In the genomic region with DNA sequence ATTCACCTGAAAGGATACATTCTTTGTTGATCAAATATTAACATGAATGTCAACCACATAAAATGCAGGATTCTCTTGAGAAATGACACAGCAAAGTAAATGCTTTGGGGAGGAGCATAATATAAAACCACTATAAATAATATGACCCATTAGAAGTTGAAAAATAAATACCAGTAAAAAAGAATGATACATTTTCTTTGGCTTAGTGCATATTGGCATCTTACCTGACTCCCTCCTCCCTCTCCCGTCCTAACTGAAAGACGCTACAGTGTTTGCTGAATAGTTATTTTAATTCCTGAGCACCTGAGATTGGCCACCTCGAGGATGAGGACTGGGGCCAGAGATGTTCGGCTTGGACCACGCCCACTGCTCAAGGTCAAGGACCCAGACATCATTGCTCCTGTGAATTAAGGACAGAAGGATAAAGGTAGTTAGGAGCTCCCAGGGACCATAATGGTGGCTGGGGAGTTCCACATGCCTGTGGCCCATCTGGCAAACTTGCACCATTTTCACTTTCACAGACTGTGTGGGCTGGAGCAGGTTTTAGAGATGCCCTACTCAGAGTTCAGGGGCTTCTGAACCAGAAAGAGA, we compare ENCODE assay signal across 1 cellular context.
TF ChIP-seq lines count a peak whose summit lies in the region.

No MANE protein-coding gene starts in this region.

TF ChIP-seq in GM23338, 12 proteins besides CTCF, POLR2A, EP300 and RAD21 (continued from another document):
- TF ChIP-seq, protein P1, sequence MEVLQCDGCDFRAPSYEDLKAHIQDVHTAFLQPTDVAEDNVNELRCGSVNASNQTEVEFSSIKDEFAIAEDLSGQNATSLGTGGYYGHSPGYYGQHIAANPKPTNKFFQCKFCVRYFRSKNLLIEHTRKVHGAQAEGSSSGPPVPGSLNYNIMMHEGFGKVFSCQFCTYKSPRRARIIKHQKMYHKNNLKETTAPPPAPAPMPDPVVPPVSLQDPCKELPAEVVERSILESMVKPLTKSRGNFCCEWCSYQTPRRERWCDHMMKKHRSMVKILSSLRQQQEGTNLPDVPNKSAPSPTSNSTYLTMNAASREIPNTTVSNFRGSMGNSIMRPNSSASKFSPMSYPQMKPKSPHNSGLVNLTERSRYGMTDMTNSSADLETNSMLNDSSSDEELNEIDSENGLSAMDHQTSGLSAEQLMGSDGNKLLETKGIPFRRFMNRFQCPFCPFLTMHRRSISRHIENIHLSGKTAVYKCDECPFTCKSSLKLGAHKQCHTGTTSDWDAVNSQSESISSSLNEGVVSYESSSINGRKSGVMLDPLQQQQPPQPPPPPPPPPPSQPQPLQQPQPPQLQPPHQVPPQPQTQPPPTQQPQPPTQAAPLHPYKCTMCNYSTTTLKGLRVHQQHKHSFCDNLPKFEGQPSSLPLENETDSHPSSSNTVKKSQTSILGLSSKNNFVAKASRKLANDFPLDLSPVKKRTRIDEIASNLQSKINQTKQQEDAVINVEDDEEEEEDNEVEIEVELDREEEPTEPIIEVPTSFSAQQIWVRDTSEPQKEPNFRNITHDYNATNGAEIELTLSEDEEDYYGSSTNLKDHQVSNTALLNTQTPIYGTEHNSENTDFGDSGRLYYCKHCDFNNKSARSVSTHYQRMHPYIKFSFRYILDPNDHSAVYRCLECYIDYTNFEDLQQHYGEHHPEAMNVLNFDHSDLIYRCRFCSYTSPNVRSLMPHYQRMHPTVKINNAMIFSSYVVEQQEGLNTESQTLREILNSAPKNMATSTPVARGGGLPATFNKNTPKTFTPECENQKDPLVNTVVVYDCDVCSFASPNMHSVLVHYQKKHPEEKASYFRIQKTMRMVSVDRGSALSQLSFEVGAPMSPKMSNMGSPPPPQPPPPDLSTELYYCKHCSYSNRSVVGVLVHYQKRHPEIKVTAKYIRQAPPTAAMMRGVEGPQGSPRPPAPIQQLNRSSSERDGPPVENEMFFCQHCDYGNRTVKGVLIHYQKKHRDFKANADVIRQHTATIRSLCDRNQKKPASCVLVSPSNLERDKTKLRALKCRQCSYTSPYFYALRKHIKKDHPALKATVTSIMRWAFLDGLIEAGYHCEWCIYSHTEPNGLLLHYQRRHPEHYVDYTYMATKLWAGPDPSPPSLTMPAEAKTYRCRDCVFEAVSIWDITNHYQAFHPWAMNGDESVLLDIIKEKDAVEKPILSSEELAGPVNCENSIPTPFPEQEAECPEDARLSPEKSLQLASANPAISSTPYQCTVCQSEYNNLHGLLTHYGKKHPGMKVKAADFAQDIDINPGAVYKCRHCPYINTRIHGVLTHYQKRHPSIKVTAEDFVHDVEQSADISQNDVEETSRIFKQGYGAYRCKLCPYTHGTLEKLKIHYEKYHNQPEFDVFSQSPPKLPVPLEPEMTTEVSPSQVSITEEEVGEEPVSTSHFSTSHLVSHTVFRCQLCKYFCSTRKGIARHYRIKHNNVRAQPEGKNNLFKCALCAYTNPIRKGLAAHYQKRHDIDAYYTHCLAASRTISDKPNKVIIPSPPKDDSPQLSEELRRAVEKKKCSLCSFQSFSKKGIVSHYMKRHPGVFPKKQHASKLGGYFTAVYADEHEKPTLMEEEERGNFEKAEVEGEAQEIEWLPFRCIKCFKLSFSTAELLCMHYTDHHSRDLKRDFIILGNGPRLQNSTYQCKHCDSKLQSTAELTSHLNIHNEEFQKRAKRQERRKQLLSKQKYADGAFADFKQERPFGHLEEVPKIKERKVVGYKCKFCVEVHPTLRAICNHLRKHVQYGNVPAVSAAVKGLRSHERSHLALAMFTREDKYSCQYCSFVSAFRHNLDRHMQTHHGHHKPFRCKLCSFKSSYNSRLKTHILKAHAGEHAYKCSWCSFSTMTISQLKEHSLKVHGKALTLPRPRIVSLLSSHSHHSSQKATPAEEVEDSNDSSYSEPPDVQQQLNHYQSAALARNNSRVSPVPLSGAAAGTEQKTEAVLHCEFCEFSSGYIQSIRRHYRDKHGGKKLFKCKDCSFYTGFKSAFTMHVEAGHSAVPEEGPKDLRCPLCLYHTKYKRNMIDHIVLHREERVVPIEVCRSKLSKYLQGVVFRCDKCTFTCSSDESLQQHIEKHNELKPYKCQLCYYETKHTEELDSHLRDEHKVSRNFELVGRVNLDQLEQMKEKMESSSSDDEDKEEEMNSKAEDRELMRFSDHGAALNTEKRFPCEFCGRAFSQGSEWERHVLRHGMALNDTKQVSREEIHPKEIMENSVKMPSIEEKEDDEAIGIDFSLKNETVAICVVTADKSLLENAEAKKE (CRISPR knock-in tag; IDR thresholded peaks at IDR 0.05): no peak
- TF ChIP-seq JUNB (IDR thresholded peaks at IDR 0.05; ENCODE audit: unreplicated experiment) (no peak), ZNF331 (CRISPR knock-in tag; IDR thresholded peaks at IDR 0.05; ENCODE audit: low read depth) (no peak), POLR2AphosphoS5 (IDR thresholded peaks at IDR 0.05; ENCODE audit: low read depth) (no peak), NANOG (IDR thresholded peaks at IDR 0.05; ENCODE audit: borderline replicate concordance) (no peak), EZH2 (IDR thresholded peaks at IDR 0.05; ENCODE audit: low read depth, unreplicated experiment) (no peak), STAT1 (IDR thresholded peaks at IDR 0.05; ENCODE audit: unreplicated experiment) (no peak), CREB1 (CRISPR knock-in tag; IDR thresholded peaks at IDR 0.05; ENCODE audit: low read depth) (no peak), ZNF114 (CRISPR knock-in tag; IDR thresholded peaks at IDR 0.05) (no peak)
- TF ChIP-seq, protein P2, sequence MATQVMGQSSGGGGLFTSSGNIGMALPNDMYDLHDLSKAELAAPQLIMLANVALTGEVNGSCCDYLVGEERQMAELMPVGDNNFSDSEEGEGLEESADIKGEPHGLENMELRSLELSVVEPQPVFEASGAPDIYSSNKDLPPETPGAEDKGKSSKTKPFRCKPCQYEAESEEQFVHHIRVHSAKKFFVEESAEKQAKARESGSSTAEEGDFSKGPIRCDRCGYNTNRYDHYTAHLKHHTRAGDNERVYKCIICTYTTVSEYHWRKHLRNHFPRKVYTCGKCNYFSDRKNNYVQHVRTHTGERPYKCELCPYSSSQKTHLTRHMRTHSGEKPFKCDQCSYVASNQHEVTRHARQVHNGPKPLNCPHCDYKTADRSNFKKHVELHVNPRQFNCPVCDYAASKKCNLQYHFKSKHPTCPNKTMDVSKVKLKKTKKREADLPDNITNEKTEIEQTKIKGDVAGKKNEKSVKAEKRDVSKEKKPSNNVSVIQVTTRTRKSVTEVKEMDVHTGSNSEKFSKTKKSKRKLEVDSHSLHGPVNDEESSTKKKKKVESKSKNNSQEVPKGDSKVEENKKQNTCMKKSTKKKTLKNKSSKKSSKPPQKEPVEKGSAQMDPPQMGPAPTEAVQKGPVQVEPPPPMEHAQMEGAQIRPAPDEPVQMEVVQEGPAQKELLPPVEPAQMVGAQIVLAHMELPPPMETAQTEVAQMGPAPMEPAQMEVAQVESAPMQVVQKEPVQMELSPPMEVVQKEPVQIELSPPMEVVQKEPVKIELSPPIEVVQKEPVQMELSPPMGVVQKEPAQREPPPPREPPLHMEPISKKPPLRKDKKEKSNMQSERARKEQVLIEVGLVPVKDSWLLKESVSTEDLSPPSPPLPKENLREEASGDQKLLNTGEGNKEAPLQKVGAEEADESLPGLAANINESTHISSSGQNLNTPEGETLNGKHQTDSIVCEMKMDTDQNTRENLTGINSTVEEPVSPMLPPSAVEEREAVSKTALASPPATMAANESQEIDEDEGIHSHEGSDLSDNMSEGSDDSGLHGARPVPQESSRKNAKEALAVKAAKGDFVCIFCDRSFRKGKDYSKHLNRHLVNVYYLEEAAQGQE (IDR thresholded peaks at IDR 0.05; ENCODE audit: unreplicated experiment): no peak
- TF ChIP-seq, protein P3, sequence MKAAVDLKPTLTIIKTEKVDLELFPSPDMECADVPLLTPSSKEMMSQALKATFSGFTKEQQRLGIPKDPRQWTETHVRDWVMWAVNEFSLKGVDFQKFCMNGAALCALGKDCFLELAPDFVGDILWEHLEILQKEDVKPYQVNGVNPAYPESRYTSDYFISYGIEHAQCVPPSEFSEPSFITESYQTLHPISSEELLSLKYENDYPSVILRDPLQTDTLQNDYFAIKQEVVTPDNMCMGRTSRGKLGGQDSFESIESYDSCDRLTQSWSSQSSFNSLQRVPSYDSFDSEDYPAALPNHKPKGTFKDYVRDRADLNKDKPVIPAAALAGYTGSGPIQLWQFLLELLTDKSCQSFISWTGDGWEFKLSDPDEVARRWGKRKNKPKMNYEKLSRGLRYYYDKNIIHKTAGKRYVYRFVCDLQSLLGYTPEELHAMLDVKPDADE (IDR thresholded peaks at IDR 0.05): no peak
